In the genomic region with DNA sequence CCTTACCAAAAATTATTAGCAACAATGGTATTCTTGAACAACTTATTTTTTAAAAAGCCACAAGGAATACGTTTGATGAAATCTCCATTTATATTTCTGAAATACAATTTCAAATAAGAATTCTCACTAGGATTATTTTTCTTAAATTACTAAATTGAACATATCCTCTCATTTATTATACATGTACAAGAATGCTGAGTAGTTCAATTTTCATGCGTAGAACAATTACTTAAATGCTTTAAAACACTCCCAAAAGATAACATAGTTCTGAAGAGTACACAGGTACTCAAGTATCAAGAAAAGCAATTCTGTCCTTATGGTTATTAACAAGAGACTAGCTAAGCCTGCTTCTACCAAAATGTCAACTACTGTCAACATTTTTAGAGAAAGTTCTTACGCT, we compare ENCODE assay signal across 24 cellular contexts.
A peak's percentile ranks its signal among the peaks of the same experiment; 100 is the strongest.
DNase-seq lines count a peak whose midpoint lies in the region; ATAC-seq, FAIRE-seq and TF ChIP-seq lines count a peak whose summit lies in the region.
"Had no signal": no experiment of that assay in that cellular context is flagged by ENCODE, and none has a peak within 500 bp of the region (broad histone marks: within the 10 kb centered on the region; RNA-seq: fewer than 3 reads in every experiment).

No MANE protein-coding gene starts in this region.

- TF ChIP-seq CTCF in HepG2 (CRISPR knock-in tag; IDR thresholded peaks at IDR 0.05) = no peak
- TF ChIP-seq CTCF in right lobe of liver (IDR thresholded peaks at IDR 0.05) = no peak
- no peak for TF ChIP-seq CTCF in K562 (IDR thresholded peaks at IDR 0.05 in 2 of 3, conservative IDR thresholded peaks at IDR 0.05 in 1 of 3; ENCODE audit: insufficient read depth in 2 of 3, low read depth in 1 of 3, low read length in 3 of 3)
- TF ChIP-seq CTCF in psoas muscle (IDR thresholded peaks at IDR 0.05) = no peak
- no peak for TF ChIP-seq CTCF in heart left ventricle (IDR thresholded peaks at IDR 0.05)

- DNase-seq in HepG2 (ENCODE audit: low spot score) (no peak), right lobe of liver (no peak), K562 (ENCODE audit: extremely low read depth in 1 of 4, low spot score in 3 of 4) (no peak), psoas muscle (no peak), small intestine (no peak), cortex of kidney (lab: John Stamatoyannopoulos, UW) (no peak), heart left ventricle (no peak)
- DNase-seq: Caco-2; CD4-positive, CD25-positive, alpha-beta regulatory T cell; CD8-positive, alpha-beta T cell; DMS 273 treated with DMSO at 0.1 percent for 48 hours; DMS79; EL; GDM1; H9 had no signal

- no TSS peak for BruUV-seq in HepG2 (replicated peaks; lab: Mats Ljungman, UMichigan)
- no TSS peak for BruUV-seq in K562 (replicated peaks; lab: Mats Ljungman, UMichigan)

- TF ChIP-seq POLR2A in HepG2 (IDR thresholded peaks at IDR 0.05; ENCODE audit: insufficient read depth in 1 of 2, low read depth in 2 of 2, low read length in 2 of 2) (no peak), right lobe of liver (IDR thresholded peaks at IDR 0.05) (no peak), K562 (conservative IDR thresholded peaks at IDR 0.05) (no peak), heart left ventricle (IDR thresholded peaks at IDR 0.05) (no peak)

- H3K9ac ChIP-seq in HepG2 (ENCODE audit: insufficient read depth, low read depth, low read length) = no peak overlapping the region
- H3K9ac ChIP-seq in K562 (ENCODE audit: insufficient read depth in 1 of 2, low read depth in 2 of 2, low read length in 2 of 2) = no peak overlapping the region
- H3K9ac ChIP-seq: BLaER1 had no signal

- no peaks in the 10 kb centered on the region for H3K9me1 ChIP-seq in K562 (ENCODE audit: control insufficient read depth, insufficient read depth, low read length)

- H4K20me1 ChIP-seq in HepG2 (ENCODE audit: insufficient read depth, low read length) = no peaks in the 10 kb centered on the region
- no peaks in the 10 kb centered on the region for H4K20me1 ChIP-seq in K562 (replicated peaks; ENCODE audit: control insufficient read depth, insufficient read depth, low read length)
- H4K20me1 ChIP-seq: BLaER1 had no signal

- H3K27me3 ChIP-seq in HepG2 (ENCODE audit: control insufficient read depth in 1 of 2, insufficient read depth in 2 of 2, low read length in 2 of 2) (no peaks in the 10 kb centered on the region), right lobe of liver (no peaks in the 10 kb centered on the region), K562 (ENCODE audit: control insufficient read depth in 2 of 2, insufficient read depth in 2 of 2, low read length in 2 of 2) (no peaks in the 10 kb centered on the region), psoas muscle (ENCODE audit: insufficient read depth in 3 of 3, low read length in 2 of 3) (no peaks in the 10 kb centered on the region), small intestine (ENCODE audit: control insufficient read depth in 2 of 2, insufficient read depth in 2 of 2, low read length in 2 of 2) (no peaks in the 10 kb centered on the region), heart left ventricle (no peaks in the 10 kb centered on the region)
- H3K27me3 ChIP-seq: BLaER1 had no signal

- no peaks in the 10 kb centered on the region for H3K4me1 ChIP-seq in HepG2 (ENCODE audit: insufficient read depth, low read length)
- no peaks in the 10 kb centered on the region for H3K4me1 ChIP-seq in right lobe of liver
- no peaks in the 10 kb centered on the region for H3K4me1 ChIP-seq in K562 (replicated peaks in 1 of 2; ENCODE audit: control insufficient read depth in 2 of 2, insufficient read depth in 2 of 2, low read length in 2 of 2)
- H3K4me1 ChIP-seq in psoas muscle = no peaks in the 10 kb centered on the region
- no peaks in the 10 kb centered on the region for H3K4me1 ChIP-seq in small intestine (ENCODE audit: control insufficient read depth in 2 of 2, insufficient read depth in 1 of 2, low read depth in 1 of 2, low read length in 1 of 2)
- H3K4me1 ChIP-seq in heart left ventricle = peaks cover 0 to 5% (median 0%) of the 10 kb centered on the region in 12 donors
- H3K4me1 ChIP-seq: BLaER1, Caco-2 had no signal

- H2AFZ ChIP-seq in HepG2 (ENCODE audit: low read length) = no peak overlapping the region
- H2AFZ ChIP-seq in K562 (ENCODE audit: low read depth, low read length) = no peak overlapping the region
- H2AFZ ChIP-seq: GM23338 had no signal

- TF ChIP-seq EP300 in HepG2 (IDR thresholded peaks at IDR 0.05; ENCODE audit: low read depth in 2 of 2, low read length in 2 of 2) (no peak), HepG2 (CRISPR knock-in tag; IDR thresholded peaks at IDR 0.05; ENCODE audit: borderline replicate concordance) (no peak), K562 (IDR thresholded peaks at IDR 0.05; ENCODE audit: low read length) (no peak)

- CTCF ChIA-PET in HepG2 (lab: Yijun Ruan, JAX; ENCODE audit: low intra/inter-chr PET ratio, low total read pairs) = no interaction called here
- CTCF ChIA-PET in K562 (lab: Yijun Ruan, JAX; ENCODE audit: low intra/inter-chr PET ratio) = no interaction called here

- FAIRE-seq in HepG2 (lab: Jason Lieb, UNC) (no peak), K562 (lab: Jason Lieb, UNC) (no peak), small intestine (lab: Jason Lieb, UNC) (peak; percentile 73)
- FAIRE-seq: A204.1, GM12878, GM19239 had no signal

- POLR2A ChIA-PET in HepG2 (lab: Yijun Ruan, JAX) (interaction anchor here (1.1 kb wide), 1 partner anchor 35 kb away, joined by 3 read pairs; no protein-coding TSS in a partner anchor), K562 (lab: Yijun Ruan, JAX) (no interaction called here)

- H3K27ac ChIP-seq in HepG2 (ENCODE audit: extremely low read length, insufficient read depth, low read length) = no peak overlapping the region
- H3K27ac ChIP-seq in right lobe of liver = no peak overlapping the region
- H3K27ac ChIP-seq in K562 (ENCODE audit: extremely low read depth, low read depth, low read length) = no peak overlapping the region
- H3K27ac ChIP-seq in psoas muscle = peak overlapping the region; percentile 77
- no peak overlapping the region for H3K27ac ChIP-seq in small intestine (ENCODE audit: low read depth in 1 of 2, low read length in 1 of 2)
- no peak overlapping the region for H3K27ac ChIP-seq in heart left ventricle
- H3K27ac ChIP-seq: 22Rv1, BLaER1, C4-2B had no signal

- no peaks in the 10 kb centered on the region for H3K79me2 ChIP-seq in HepG2 (ENCODE audit: insufficient read depth, low read length)
- no peaks in the 10 kb centered on the region for H3K79me2 ChIP-seq in K562 (ENCODE audit: control insufficient read depth, insufficient read depth, low read length)

- intact Hi-C loops in HepG2 (cut with micrococcal nuclease; ENCODE audit: unreplicated experiment) = no loop called here
- intact Hi-C loops in right lobe of liver (cut with DNase I) = no loop called here
- intact Hi-C loops in K562 (cut with micrococcal nuclease) = no loop called here
- intact Hi-C loops in psoas muscle (cut with DNase I) = no loop called here
- intact Hi-C loops in heart left ventricle (cut with DNase I) = loop anchor here in 2 of 10 donors (10.0 kb wide), 1 partner anchor 151 kb away; no protein-coding TSS in a partner anchor

- no peak for TF ChIP-seq RAD21 in HepG2 (CRISPR knock-in tag; IDR thresholded peaks at IDR 0.05)
- TF ChIP-seq RAD21 in K562 (CRISPR knock-in tag; conservative IDR thresholded peaks at IDR 0.05 in 1 of 2, IDR thresholded peaks at IDR 0.05 in 1 of 2) = no peak

- ATAC-seq in HepG2 (no peak), right lobe of liver (no peak), K562 (no peak), psoas muscle (no peak), HG03280 (IDR thresholded peaks at IDR 0.05; ENCODE audit: unreplicated experiment) (no peak), heart left ventricle (no peak)
- ATAC-seq: CD8-positive, alpha-beta T cell; GM12878; GM23338; HCT116 had no signal

- in situ Hi-C loops in HepG2 (cut with HindIII; ENCODE audit: extremely low pct_ligation_motif_present, low pct_unique_long_range_greater_than_20kb) = no loop called here
- in situ Hi-C loops in K562 (cut with MboI) = no loop called here

- no peak overlapping the region for H3K4me2 ChIP-seq in HepG2 (ENCODE audit: low read depth, low read length)
- H3K4me2 ChIP-seq in K562 (ENCODE audit: insufficient read depth, low read length) = no peak overlapping the region
- H3K4me2 ChIP-seq: BLaER1, GM23338 had no signal

- no peaks in the 10 kb centered on the region for H3K9me3 ChIP-seq in HepG2 (ENCODE audit: low read length)
- H3K9me3 ChIP-seq in right lobe of liver = no peaks in the 10 kb centered on the region
- H3K9me3 ChIP-seq in K562 (replicated peaks; ENCODE audit: control insufficient read depth, insufficient read depth, low read depth, low read length) = no peaks in the 10 kb centered on the region; the same call in 1 of the 2 replicates
- H3K9me3 ChIP-seq in psoas muscle = no peaks in the 10 kb centered on the region
- no peaks in the 10 kb centered on the region for H3K9me3 ChIP-seq in small intestine (ENCODE audit: control insufficient read depth, low read depth)
- peaks cover 0 to 11% (median 0%) of the 10 kb centered on the region in 12 donors for H3K9me3 ChIP-seq in heart left ventricle
- H3K9me3 ChIP-seq: BLaER1 had no signal

- H3K4me3 ChIP-seq in HepG2 (replicated peaks in 1 of 3; ENCODE audit: insufficient read depth in 1 of 3, low read depth in 2 of 3, low read length in 3 of 3) (no peak overlapping the region), right lobe of liver (no peak overlapping the region), K562 (no peak overlapping the region), psoas muscle (peak overlapping the region; percentile 58), small intestine (ENCODE audit: low read depth in 1 of 2, low read length in 2 of 2) (no peak overlapping the region), heart left ventricle (no peak overlapping the region)
- H3K4me3 ChIP-seq: BLaER1, GM12878, GM23338 had no signal

- 97% methylated on average over 3 of the region's 3 CpGs for WGBS in HepG2 (ENCODE audit: low lambda C conversion rate)
- WGBS in right lobe of liver (ENCODE audit: insufficient coverage, low coverage, low lambda C conversion rate, missing lambda C conversion rate) = 87% methylated on average over 3 of the region's 3 CpGs
- 0% methylated on average over 3 of the region's 3 CpGs for WGBS in K562 (ENCODE audit: insufficient coverage, low coverage, missing lambda C conversion rate)
- 75 to 83% (median 78%) methylated on average over 3 of the region's 3 CpGs for WGBS in psoas muscle, 3 donors
- 86 to 87% (median 87%) methylated on average over 3 of the region's 3 CpGs for WGBS in small intestine, 3 donors
- WGBS in heart left ventricle, 4 donors = 87 to 91% (median 89%) methylated on average over 3 of the region's 3 CpGs

- no peaks in the 10 kb centered on the region for H3K36me3 ChIP-seq in HepG2 (replicated peaks in 1 of 2; ENCODE audit: control insufficient read depth in 1 of 2, insufficient read depth in 2 of 2, low read length in 2 of 2)
- H3K36me3 ChIP-seq in right lobe of liver = no peaks in the 10 kb centered on the region
- no peaks in the 10 kb centered on the region for H3K36me3 ChIP-seq in K562 (ENCODE audit: control insufficient read depth, insufficient read depth, low read length)
- no peaks in the 10 kb centered on the region for H3K36me3 ChIP-seq in psoas muscle (ENCODE audit: insufficient read depth in 1 of 2, low read depth in 1 of 2)
- no peaks in the 10 kb centered on the region for H3K36me3 ChIP-seq in small intestine (ENCODE audit: control insufficient read depth in 2 of 2, insufficient read depth in 2 of 2, low read length in 2 of 2)
- H3K36me3 ChIP-seq in heart left ventricle = no peaks in the 10 kb centered on the region
- H3K36me3 ChIP-seq: BLaER1 had no signal
